In genomic region chr6:133893324-133893692, GRCh38 we compare ENCODE assay signal across 14 cellular contexts. TPM values are rescaled to one million over a fixed set of nuclear protein-coding genes. Genes with fewer than 3 reads are reported as not detected.
A peak's percentile ranks its signal among the peaks of the same experiment; 100 is the strongest.
DNase-seq lines count a peak whose midpoint lies in the region; ATAC-seq and TF ChIP-seq lines count a peak whose summit lies in the region.
"Had no signal": no experiment of that assay in that cellular context is flagged by ENCODE, and none has a peak within 500 bp of the region (broad histone marks: within the 10 kb centered on the region; RNA-seq: fewer than 3 reads in every experiment).

No MANE protein-coding gene starts in this region.

- no peak for ATAC-seq in HG03457 (IDR thresholded peaks at IDR 0.05; ENCODE audit: unreplicated experiment)
- ATAC-seq: SK-N-SH treated with all-trans-retinoic acid at 6 μM for 48 hours had no signal

- no peak for DNase-seq in activated naive CD4-positive, alpha-beta T cell treated with anti-CD3 and anti-CD28 coated beads, Interleukin-2, amount 50 U/mL, for 16 hours
- no peak for DNase-seq in choroid plexus epithelial cell (ENCODE audit: low read depth)
- no peak for DNase-seq in mesothelial cell of epicardium (ENCODE audit: low spot score in 2 of 2, unreplicated experiment in 2 of 2)
- no peak for DNase-seq in LoVo (ENCODE audit: low spot score)
- no peak for DNase-seq in medulla oblongata (ENCODE audit: extremely low spot score)
- DNase-seq: activated CD8-positive, alpha-beta memory T cell treated with anti-CD3 and anti-CD28 coated beads, Interleukin-2, amount 50 U/mL, for 48 hours; amygdala; DMS 273 treated with DMSO at 0.1 percent for 48 hours; WERI-Rb-1 had no signal

- H3K9ac ChIP-seq in stomach smooth muscle (ENCODE audit: low read length in 2 of 2): peak overlapping the region in 1 of 2 donors; percentile 49

- no peak overlapping the region for H3K27ac Mint-ChIP-seq in activated naive CD4-positive, alpha-beta T cell treated with anti-CD3 and anti-CD28 coated beads, Interleukin-2, amount 50 U/mL, for 24 hours
- peak overlapping the region; percentile 77 for H3K27ac Mint-ChIP-seq in mesothelial cell of epicardium

- peaks cover 52% of the 10 kb centered on the region for H3K4me1 Mint-ChIP-seq in activated naive CD4-positive, alpha-beta T cell treated with anti-CD3 and anti-CD28 coated beads, Interleukin-2, amount 50 U/mL, for 24 hours
- H3K4me1 Mint-ChIP-seq in mesothelial cell of epicardium: peaks cover 61% of the 10 kb centered on the region

- no peaks in the 10 kb centered on the region for H3K9me3 Mint-ChIP-seq in activated naive CD4-positive, alpha-beta T cell treated with anti-CD3 and anti-CD28 coated beads, Interleukin-2, amount 50 U/mL, for 24 hours
- H3K9me3 Mint-ChIP-seq in mesothelial cell of epicardium: no peaks in the 10 kb centered on the region

- peaks cover 40% of the 10 kb centered on the region for H3K4me1 ChIP-seq in stomach smooth muscle (ENCODE audit: control insufficient read depth, insufficient read depth, low read length)

- H3K4me3 ChIP-seq in choroid plexus epithelial cell (ENCODE audit: low read depth, low read length): peak overlapping the region; percentile 40
- peak overlapping the region; percentile 21 to 58 for H3K4me3 ChIP-seq in stomach smooth muscle (ENCODE audit: low read length in 2 of 2)

- no peaks in the 10 kb centered on the region for H3K36me3 ChIP-seq in stomach smooth muscle (ENCODE audit: control insufficient read depth in 2 of 2, insufficient read depth in 2 of 2, low read length in 2 of 2)
- H3K36me3 ChIP-seq: WERI-Rb-1 had no signal

- TF ChIP-seq CTCF in choroid plexus epithelial cell (conservative IDR thresholded peaks at IDR 0.05; ENCODE audit: low read depth, low read length) (no peak), mesothelial cell of epicardium (IDR thresholded peaks at IDR 0.05; ENCODE audit: unreplicated experiment) (no peak)

- H3K27ac ChIP-seq in stomach smooth muscle (ENCODE audit: low read length): peak overlapping the region; percentile 41
- H3K27ac ChIP-seq: WERI-Rb-1 had no signal

- peak overlapping the region; percentile 49 for H3K4me3 Mint-ChIP-seq in activated naive CD4-positive, alpha-beta T cell treated with anti-CD3 and anti-CD28 coated beads, Interleukin-2, amount 50 U/mL, for 24 hours
- peak overlapping the region; percentile 53 for H3K4me3 Mint-ChIP-seq in mesothelial cell of epicardium

- no peaks in the 10 kb centered on the region for H3K9me3 ChIP-seq in stomach smooth muscle (ENCODE audit: control insufficient read depth in 2 of 2, low read length in 2 of 2)

- H3K27me3 ChIP-seq in stomach smooth muscle (ENCODE audit: control insufficient read depth in 1 of 2, insufficient read depth in 2 of 2, low read length in 2 of 2): peaks cover 56 to 72% of the 10 kb centered on the region in 2 donors

- no peaks in the 10 kb centered on the region for H3K36me3 Mint-ChIP-seq in activated naive CD4-positive, alpha-beta T cell treated with anti-CD3 and anti-CD28 coated beads, Interleukin-2, amount 50 U/mL, for 24 hours
- H3K36me3 Mint-ChIP-seq in mesothelial cell of epicardium: no peaks in the 10 kb centered on the region

- H3K27me3 Mint-ChIP-seq in activated naive CD4-positive, alpha-beta T cell treated with anti-CD3 and anti-CD28 coated beads, Interleukin-2, amount 50 U/mL, for 24 hours: peaks cover 71% of the 10 kb centered on the region
- H3K27me3 Mint-ChIP-seq in mesothelial cell of epicardium (ENCODE audit: low read depth): peaks cover 98% of the 10 kb centered on the region

RNA-seq across cellular contexts. Expression of gene TCF21, which starts 4.4 kb away (rescaled TPM):
- 4.7 to 5.3 TPM (median 5.0 TPM) in 3 replicates for total RNA-seq in mesothelial cell of epicardium
- total RNA-seq: MCF 10A had no signal

RNA-seq across cellular contexts. Expression of gene TBPL1, which starts 59.7 kb away (rescaled TPM):
- 29.3 to 31.0 TPM (median 30.5 TPM) in 3 replicates for total RNA-seq in mesothelial cell of epicardium
